In the genomic region with DNA sequence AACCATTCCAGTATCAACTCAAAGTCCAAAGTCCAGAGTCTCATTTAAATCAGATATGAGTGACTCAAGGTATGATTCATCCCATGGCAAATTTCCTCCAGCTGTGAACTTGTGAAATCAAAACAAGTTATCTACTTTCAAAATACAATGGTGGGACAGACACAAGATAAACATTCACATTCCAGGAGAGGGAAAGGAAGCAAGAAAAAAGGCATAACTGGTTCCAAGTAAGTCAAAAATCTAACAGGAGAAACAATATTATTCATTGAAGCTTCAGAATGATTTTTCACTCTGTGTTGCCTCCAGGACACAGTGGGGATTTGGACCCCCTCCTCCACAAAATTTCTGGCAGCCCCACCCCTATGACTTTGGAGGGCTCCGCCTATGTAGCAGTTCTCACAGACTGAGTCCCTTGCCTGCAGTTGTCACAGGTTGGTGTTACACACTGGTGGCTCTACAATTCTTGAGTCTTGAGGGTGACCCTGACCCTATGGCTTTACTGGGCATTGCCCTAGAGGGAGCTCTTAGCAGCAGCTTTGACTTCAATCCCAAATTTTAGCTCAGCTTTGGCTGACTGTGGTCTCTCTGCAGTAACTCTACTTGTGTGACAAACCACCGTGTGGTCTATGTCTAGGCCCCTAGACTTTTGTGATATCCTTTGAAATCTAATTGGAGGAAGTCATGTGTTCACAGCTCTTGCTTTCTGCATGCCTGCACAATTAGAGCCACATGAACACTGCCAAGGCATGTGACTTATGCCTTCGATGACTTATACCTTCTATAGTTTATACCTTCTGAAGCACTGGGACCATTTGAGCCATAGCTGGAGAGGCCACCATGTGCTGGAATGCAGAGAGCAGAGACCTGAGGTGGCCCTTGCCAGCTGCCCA, we compare ENCODE assay signal across 2 cellular contexts.
A peak's percentile ranks its signal among the peaks of the same experiment; 100 is the strongest.
TF ChIP-seq lines count a peak whose summit lies in the region.

No MANE protein-coding gene starts in this region.

TF ChIP-seq in endothelial cell of umbilical vein, 7 proteins besides CTCF, POLR2A, EP300 and RAD21:
- TF ChIP-seq FOS (IDR thresholded peaks at IDR 0.05; ENCODE audit: borderline replicate concordance, insufficient read depth, low read length): peak; percentile 98
- TF ChIP-seq POLR2AphosphoS5 (IDR thresholded peaks at IDR 0.05; ENCODE audit: insufficient read depth, low read depth, low read length): peak; percentile 87
- no peak for TF ChIP-seq EZH2 (IDR thresholded peaks at IDR 0.05; ENCODE audit: borderline replicate concordance, low read depth, low read length, severe bottlenecking)
- TF ChIP-seq GATA2 (IDR thresholded peaks at IDR 0.05; ENCODE audit: insufficient read depth, insufficient read length, low read depth, low read length): peak; percentile 98
- peak; percentile 99 for TF ChIP-seq JUN (IDR thresholded peaks at IDR 0.05; ENCODE audit: borderline replicate concordance, insufficient read depth, insufficient read length, low read depth)
- no peak for TF ChIP-seq MYC (IDR thresholded peaks at IDR 0.05; ENCODE audit: low read depth, low read length)
- TF ChIP-seq, protein P1, sequence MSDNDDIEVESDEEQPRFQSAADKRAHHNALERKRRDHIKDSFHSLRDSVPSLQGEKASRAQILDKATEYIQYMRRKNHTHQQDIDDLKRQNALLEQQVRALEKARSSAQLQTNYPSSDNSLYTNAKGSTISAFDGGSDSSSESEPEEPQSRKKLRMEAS (IDR thresholded peaks at IDR 0.05; ENCODE audit: insufficient read depth, insufficient read length): no peak

TF ChIP-seq in HepG2, 621 proteins besides CTCF, POLR2A, EP300 and RAD21 (continued from another document):
- TF ChIP-seq SP2 (CRISPR knock-in tag; IDR thresholded peaks at IDR 0.05) (no peak), JUN (CRISPR knock-in tag; IDR thresholded peaks at IDR 0.05) (no peak), ZNF362 (CRISPR knock-in tag; IDR thresholded peaks at IDR 0.05; ENCODE audit: borderline replicate concordance) (no peak), SMARCC2 (IDR thresholded peaks at IDR 0.05) (no peak)
TF ChIP-seq in HepG2: peak in this region for 0.
